ENCODE assay signal across 1 cellular context in genomic region chr6:167590193-167590592, GRCh38.
A peak's percentile ranks its signal among the peaks of the same experiment; 100 is the strongest.
TF ChIP-seq lines count a peak whose summit lies in the region.

No MANE protein-coding gene starts in this region.

TF ChIP-seq in HepG2, 621 proteins besides CTCF, POLR2A, EP300 and RAD21 (continued from another document):
- TF ChIP-seq, protein P1, sequence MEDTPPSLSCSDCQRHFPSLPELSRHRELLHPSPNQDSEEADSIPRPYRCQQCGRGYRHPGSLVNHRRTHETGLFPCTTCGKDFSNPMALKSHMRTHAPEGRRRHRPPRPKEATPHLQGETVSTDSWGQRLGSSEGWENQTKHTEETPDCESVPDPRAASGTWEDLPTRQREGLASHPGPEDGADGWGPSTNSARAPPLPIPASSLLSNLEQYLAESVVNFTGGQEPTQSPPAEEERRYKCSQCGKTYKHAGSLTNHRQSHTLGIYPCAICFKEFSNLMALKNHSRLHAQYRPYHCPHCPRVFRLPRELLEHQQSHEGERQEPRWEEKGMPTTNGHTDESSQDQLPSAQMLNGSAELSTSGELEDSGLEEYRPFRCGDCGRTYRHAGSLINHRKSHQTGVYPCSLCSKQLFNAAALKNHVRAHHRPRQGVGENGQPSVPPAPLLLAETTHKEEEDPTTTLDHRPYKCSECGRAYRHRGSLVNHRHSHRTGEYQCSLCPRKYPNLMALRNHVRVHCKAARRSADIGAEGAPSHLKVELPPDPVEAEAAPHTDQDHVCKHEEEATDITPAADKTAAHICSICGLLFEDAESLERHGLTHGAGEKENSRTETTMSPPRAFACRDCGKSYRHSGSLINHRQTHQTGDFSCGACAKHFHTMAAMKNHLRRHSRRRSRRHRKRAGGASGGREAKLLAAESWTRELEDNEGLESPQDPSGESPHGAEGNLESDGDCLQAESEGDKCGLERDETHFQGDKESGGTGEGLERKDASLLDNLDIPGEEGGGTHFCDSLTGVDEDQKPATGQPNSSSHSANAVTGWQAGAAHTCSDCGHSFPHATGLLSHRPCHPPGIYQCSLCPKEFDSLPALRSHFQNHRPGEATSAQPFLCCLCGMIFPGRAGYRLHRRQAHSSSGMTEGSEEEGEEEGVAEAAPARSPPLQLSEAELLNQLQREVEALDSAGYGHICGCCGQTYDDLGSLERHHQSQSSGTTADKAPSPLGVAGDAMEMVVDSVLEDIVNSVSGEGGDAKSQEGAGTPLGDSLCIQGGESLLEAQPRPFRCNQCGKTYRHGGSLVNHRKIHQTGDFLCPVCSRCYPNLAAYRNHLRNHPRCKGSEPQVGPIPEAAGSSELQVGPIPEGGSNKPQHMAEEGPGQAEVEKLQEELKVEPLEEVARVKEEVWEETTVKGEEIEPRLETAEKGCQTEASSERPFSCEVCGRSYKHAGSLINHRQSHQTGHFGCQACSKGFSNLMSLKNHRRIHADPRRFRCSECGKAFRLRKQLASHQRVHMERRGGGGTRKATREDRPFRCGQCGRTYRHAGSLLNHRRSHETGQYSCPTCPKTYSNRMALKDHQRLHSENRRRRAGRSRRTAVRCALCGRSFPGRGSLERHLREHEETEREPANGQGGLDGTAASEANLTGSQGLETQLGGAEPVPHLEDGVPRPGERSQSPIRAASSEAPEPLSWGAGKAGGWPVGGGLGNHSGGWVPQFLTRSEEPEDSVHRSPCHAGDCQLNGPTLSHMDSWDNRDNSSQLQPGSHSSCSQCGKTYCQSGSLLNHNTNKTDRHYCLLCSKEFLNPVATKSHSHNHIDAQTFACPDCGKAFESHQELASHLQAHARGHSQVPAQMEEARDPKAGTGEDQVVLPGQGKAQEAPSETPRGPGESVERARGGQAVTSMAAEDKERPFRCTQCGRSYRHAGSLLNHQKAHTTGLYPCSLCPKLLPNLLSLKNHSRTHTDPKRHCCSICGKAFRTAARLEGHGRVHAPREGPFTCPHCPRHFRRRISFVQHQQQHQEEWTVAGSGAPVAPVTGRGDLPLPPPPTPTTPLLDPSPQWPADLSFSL (CRISPR knock-in tag; IDR thresholded peaks at IDR 0.05): peak; percentile 14; the same call in 1 of the 2 replicates
- TF ChIP-seq, protein P2, sequence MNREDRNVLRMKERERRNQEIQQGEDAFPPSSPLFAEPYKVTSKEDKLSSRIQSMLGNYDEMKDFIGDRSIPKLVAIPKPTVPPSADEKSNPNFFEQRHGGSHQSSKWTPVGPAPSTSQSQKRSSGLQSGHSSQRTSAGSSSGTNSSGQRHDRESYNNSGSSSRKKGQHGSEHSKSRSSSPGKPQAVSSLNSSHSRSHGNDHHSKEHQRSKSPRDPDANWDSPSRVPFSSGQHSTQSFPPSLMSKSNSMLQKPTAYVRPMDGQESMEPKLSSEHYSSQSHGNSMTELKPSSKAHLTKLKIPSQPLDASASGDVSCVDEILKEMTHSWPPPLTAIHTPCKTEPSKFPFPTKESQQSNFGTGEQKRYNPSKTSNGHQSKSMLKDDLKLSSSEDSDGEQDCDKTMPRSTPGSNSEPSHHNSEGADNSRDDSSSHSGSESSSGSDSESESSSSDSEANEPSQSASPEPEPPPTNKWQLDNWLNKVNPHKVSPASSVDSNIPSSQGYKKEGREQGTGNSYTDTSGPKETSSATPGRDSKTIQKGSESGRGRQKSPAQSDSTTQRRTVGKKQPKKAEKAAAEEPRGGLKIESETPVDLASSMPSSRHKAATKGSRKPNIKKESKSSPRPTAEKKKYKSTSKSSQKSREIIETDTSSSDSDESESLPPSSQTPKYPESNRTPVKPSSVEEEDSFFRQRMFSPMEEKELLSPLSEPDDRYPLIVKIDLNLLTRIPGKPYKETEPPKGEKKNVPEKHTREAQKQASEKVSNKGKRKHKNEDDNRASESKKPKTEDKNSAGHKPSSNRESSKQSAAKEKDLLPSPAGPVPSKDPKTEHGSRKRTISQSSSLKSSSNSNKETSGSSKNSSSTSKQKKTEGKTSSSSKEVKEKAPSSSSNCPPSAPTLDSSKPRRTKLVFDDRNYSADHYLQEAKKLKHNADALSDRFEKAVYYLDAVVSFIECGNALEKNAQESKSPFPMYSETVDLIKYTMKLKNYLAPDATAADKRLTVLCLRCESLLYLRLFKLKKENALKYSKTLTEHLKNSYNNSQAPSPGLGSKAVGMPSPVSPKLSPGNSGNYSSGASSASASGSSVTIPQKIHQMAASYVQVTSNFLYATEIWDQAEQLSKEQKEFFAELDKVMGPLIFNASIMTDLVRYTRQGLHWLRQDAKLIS (CRISPR knock-in tag; IDR thresholded peaks at IDR 0.05): no peak
- TF ChIP-seq YEATS4 (CRISPR knock-in tag; IDR thresholded peaks at IDR 0.05; ENCODE audit: borderline replicate concordance): no peak
- TF ChIP-seq ZNF891 (CRISPR knock-in tag; IDR thresholded peaks at IDR 0.05): no peak
TF ChIP-seq in HepG2: peak in this region for 3.
